In genomic region chr16:83967091-83967490, GRCh38 we compare ENCODE assay signal across 1 cellular context.
TF ChIP-seq lines count a peak whose summit lies in the region.

No MANE protein-coding gene starts in this region.

TF ChIP-seq in GM23338, 12 proteins besides CTCF, POLR2A, EP300 and RAD21 (continued from another document):
- TF ChIP-seq, protein P1, sequence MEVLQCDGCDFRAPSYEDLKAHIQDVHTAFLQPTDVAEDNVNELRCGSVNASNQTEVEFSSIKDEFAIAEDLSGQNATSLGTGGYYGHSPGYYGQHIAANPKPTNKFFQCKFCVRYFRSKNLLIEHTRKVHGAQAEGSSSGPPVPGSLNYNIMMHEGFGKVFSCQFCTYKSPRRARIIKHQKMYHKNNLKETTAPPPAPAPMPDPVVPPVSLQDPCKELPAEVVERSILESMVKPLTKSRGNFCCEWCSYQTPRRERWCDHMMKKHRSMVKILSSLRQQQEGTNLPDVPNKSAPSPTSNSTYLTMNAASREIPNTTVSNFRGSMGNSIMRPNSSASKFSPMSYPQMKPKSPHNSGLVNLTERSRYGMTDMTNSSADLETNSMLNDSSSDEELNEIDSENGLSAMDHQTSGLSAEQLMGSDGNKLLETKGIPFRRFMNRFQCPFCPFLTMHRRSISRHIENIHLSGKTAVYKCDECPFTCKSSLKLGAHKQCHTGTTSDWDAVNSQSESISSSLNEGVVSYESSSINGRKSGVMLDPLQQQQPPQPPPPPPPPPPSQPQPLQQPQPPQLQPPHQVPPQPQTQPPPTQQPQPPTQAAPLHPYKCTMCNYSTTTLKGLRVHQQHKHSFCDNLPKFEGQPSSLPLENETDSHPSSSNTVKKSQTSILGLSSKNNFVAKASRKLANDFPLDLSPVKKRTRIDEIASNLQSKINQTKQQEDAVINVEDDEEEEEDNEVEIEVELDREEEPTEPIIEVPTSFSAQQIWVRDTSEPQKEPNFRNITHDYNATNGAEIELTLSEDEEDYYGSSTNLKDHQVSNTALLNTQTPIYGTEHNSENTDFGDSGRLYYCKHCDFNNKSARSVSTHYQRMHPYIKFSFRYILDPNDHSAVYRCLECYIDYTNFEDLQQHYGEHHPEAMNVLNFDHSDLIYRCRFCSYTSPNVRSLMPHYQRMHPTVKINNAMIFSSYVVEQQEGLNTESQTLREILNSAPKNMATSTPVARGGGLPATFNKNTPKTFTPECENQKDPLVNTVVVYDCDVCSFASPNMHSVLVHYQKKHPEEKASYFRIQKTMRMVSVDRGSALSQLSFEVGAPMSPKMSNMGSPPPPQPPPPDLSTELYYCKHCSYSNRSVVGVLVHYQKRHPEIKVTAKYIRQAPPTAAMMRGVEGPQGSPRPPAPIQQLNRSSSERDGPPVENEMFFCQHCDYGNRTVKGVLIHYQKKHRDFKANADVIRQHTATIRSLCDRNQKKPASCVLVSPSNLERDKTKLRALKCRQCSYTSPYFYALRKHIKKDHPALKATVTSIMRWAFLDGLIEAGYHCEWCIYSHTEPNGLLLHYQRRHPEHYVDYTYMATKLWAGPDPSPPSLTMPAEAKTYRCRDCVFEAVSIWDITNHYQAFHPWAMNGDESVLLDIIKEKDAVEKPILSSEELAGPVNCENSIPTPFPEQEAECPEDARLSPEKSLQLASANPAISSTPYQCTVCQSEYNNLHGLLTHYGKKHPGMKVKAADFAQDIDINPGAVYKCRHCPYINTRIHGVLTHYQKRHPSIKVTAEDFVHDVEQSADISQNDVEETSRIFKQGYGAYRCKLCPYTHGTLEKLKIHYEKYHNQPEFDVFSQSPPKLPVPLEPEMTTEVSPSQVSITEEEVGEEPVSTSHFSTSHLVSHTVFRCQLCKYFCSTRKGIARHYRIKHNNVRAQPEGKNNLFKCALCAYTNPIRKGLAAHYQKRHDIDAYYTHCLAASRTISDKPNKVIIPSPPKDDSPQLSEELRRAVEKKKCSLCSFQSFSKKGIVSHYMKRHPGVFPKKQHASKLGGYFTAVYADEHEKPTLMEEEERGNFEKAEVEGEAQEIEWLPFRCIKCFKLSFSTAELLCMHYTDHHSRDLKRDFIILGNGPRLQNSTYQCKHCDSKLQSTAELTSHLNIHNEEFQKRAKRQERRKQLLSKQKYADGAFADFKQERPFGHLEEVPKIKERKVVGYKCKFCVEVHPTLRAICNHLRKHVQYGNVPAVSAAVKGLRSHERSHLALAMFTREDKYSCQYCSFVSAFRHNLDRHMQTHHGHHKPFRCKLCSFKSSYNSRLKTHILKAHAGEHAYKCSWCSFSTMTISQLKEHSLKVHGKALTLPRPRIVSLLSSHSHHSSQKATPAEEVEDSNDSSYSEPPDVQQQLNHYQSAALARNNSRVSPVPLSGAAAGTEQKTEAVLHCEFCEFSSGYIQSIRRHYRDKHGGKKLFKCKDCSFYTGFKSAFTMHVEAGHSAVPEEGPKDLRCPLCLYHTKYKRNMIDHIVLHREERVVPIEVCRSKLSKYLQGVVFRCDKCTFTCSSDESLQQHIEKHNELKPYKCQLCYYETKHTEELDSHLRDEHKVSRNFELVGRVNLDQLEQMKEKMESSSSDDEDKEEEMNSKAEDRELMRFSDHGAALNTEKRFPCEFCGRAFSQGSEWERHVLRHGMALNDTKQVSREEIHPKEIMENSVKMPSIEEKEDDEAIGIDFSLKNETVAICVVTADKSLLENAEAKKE (CRISPR knock-in tag; IDR thresholded peaks at IDR 0.05) = no peak
- TF ChIP-seq, protein P2, sequence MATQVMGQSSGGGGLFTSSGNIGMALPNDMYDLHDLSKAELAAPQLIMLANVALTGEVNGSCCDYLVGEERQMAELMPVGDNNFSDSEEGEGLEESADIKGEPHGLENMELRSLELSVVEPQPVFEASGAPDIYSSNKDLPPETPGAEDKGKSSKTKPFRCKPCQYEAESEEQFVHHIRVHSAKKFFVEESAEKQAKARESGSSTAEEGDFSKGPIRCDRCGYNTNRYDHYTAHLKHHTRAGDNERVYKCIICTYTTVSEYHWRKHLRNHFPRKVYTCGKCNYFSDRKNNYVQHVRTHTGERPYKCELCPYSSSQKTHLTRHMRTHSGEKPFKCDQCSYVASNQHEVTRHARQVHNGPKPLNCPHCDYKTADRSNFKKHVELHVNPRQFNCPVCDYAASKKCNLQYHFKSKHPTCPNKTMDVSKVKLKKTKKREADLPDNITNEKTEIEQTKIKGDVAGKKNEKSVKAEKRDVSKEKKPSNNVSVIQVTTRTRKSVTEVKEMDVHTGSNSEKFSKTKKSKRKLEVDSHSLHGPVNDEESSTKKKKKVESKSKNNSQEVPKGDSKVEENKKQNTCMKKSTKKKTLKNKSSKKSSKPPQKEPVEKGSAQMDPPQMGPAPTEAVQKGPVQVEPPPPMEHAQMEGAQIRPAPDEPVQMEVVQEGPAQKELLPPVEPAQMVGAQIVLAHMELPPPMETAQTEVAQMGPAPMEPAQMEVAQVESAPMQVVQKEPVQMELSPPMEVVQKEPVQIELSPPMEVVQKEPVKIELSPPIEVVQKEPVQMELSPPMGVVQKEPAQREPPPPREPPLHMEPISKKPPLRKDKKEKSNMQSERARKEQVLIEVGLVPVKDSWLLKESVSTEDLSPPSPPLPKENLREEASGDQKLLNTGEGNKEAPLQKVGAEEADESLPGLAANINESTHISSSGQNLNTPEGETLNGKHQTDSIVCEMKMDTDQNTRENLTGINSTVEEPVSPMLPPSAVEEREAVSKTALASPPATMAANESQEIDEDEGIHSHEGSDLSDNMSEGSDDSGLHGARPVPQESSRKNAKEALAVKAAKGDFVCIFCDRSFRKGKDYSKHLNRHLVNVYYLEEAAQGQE (IDR thresholded peaks at IDR 0.05; ENCODE audit: unreplicated experiment) = no peak
- no peak for TF ChIP-seq POLR2AphosphoS5 (IDR thresholded peaks at IDR 0.05; ENCODE audit: low read depth)
- no peak for TF ChIP-seq EZH2 (IDR thresholded peaks at IDR 0.05; ENCODE audit: low read depth, unreplicated experiment)
- TF ChIP-seq JUNB (IDR thresholded peaks at IDR 0.05; ENCODE audit: unreplicated experiment) = no peak
